In genomic region chr17:1865252-1866037, GRCh38 we compare ENCODE assay signal across 8 cellular contexts. TPM values are rescaled to one million over a fixed set of nuclear protein-coding genes. Genes with fewer than 3 reads are reported as not detected.
A peak's percentile ranks its signal among the peaks of the same experiment; 100 is the strongest.
DNase-seq lines count a peak whose midpoint lies in the region; ATAC-seq and TF ChIP-seq lines count a peak whose summit lies in the region.

No MANE protein-coding gene starts in this region.

- ATAC-seq in activated T-helper 17 cell treated with anti-CD3 and anti-CD28 coated beads, Interleukin-2, amount 50 U/mL, for 72 hours (replicated peaks) = peak; percentile 59
- ATAC-seq in left ventricle myocardium superior (peak; percentile 31), HG03520 (IDR thresholded peaks at IDR 0.05; ENCODE audit: unreplicated experiment) (no peak)

- no peak overlapping the region for H2AFZ ChIP-seq in OCI-LY1 (ENCODE audit: low read length)

- H3K9me3 Mint-ChIP-seq in activated T-helper 17 cell treated with anti-CD3 and anti-CD28 coated beads, Interleukin-2, amount 50 U/mL, for 72 hours = no peaks in the 10 kb centered on the region
- H3K9me3 Mint-ChIP-seq in mesothelial cell of epicardium = no peaks in the 10 kb centered on the region

- H3K36me3 Mint-ChIP-seq in activated T-helper 17 cell treated with anti-CD3 and anti-CD28 coated beads, Interleukin-2, amount 50 U/mL, for 72 hours (ENCODE audit: low read depth) = peaks cover 39% of the 10 kb centered on the region
- H3K36me3 Mint-ChIP-seq in mesothelial cell of epicardium = peaks cover 8% of the 10 kb centered on the region

- H3K4me2 ChIP-seq in OCI-LY1 (ENCODE audit: low read length) = no peak overlapping the region

- no peak overlapping the region for H3K27ac ChIP-seq in OCI-LY1 (ENCODE audit: low read depth, low read length, poor library complexity, severe bottlenecking)

- intact Hi-C loops in left ventricle myocardium superior (cut with micrococcal nuclease) = no loop called here

- H3K9ac ChIP-seq in OCI-LY1 (ENCODE audit: low read length) = no peak overlapping the region

- peaks cover 7% of the 10 kb centered on the region for H3K4me1 Mint-ChIP-seq in activated T-helper 17 cell treated with anti-CD3 and anti-CD28 coated beads, Interleukin-2, amount 50 U/mL, for 72 hours
- no peaks in the 10 kb centered on the region for H3K4me1 Mint-ChIP-seq in mesothelial cell of epicardium

- H3K36me3 ChIP-seq in OCI-LY1 (ENCODE audit: insufficient read depth, low read length) = peaks cover 42% of the 10 kb centered on the region; the same call in 1 of the 2 replicates

- H3K27me3 ChIP-seq in OCI-LY1 (ENCODE audit: insufficient read depth, low read length) = no peaks in the 10 kb centered on the region

- in situ Hi-C loops in ACHN (cut with HindIII; ENCODE audit: low pct_ligation_motif_present, low pct_unique_long_range_greater_than_20kb, low sequenced_read_pairs) = no loop called here

- no peaks in the 10 kb centered on the region for H3K9me2 ChIP-seq in OCI-LY1 (ENCODE audit: low read depth, low read length)

- TF ChIP-seq CTCF in GM12875 (IDR thresholded peaks at IDR 0.05; ENCODE audit: borderline replicate concordance, insufficient read depth, low read depth, low read length) (peak; percentile 57), OCI-LY1 (IDR thresholded peaks at IDR 0.05; ENCODE audit: low read length) (peak; percentile 59), mesothelial cell of epicardium (IDR thresholded peaks at IDR 0.05; ENCODE audit: unreplicated experiment) (no peak)

- no peaks in the 10 kb centered on the region for H4K20me1 ChIP-seq in OCI-LY1 (ENCODE audit: insufficient read depth, low read length)

- H3K27me3 Mint-ChIP-seq in activated T-helper 17 cell treated with anti-CD3 and anti-CD28 coated beads, Interleukin-2, amount 50 U/mL, for 72 hours = no peaks in the 10 kb centered on the region
- H3K27me3 Mint-ChIP-seq in mesothelial cell of epicardium (ENCODE audit: low read depth) = no peaks in the 10 kb centered on the region

- no peaks in the 10 kb centered on the region for H3K9me3 ChIP-seq in OCI-LY1 (ENCODE audit: low read length)

- DNase-seq in ACHN (peak; percentile 61), left ventricle myocardium superior (no peak), mesothelial cell of epicardium (ENCODE audit: low spot score in 2 of 2, unreplicated experiment in 2 of 2) (no peak)
- peak; percentile 34 to 37 for DNase-seq in stimulated activated CD4-positive, alpha-beta T cell treated with anti-CD3 and anti-CD28 coated beads, Interleukin-4, amount 100 ng/mL, for 48 hours (ENCODE audit: low read depth in 2 of 2)

- no peak overlapping the region for H3K4me3 ChIP-seq in GM12875 (ENCODE audit: low read depth, low read length)
- no peak overlapping the region for H3K4me3 ChIP-seq in OCI-LY1 (ENCODE audit: low read depth, low read length, poor library complexity, severe bottlenecking)

- no peak overlapping the region for H3K27ac Mint-ChIP-seq in activated T-helper 17 cell treated with anti-CD3 and anti-CD28 coated beads, Interleukin-2, amount 50 U/mL, for 72 hours
- no peak overlapping the region for H3K27ac Mint-ChIP-seq in mesothelial cell of epicardium

- peaks cover 7% of the 10 kb centered on the region; the same call in 1 of the 2 replicates for H3F3A ChIP-seq in OCI-LY1 (ENCODE audit: insufficient read depth, low read length)

- H3K4me1 ChIP-seq in OCI-LY1 (ENCODE audit: insufficient read depth, low read length, severe bottlenecking) = no peaks in the 10 kb centered on the region

- no peak overlapping the region for H3K4me3 Mint-ChIP-seq in activated T-helper 17 cell treated with anti-CD3 and anti-CD28 coated beads, Interleukin-2, amount 50 U/mL, for 72 hours
- no peak overlapping the region for H3K4me3 Mint-ChIP-seq in mesothelial cell of epicardium

- H3K79me2 ChIP-seq in OCI-LY1 (ENCODE audit: insufficient read depth, low read length) = no peaks in the 10 kb centered on the region

RNA-seq across cellular contexts. Expression of gene RPA1, which starts 35.6 kb away (rescaled TPM):
- 100 to 1,000 TPM; 121 to 139 TPM for total RNA-seq in activated T-helper 17 cell treated with anti-CD3 and anti-CD28 coated beads, Interleukin-2, amount 50 U/mL, for 72 hours
- total RNA-seq in left ventricle myocardium superior = 46.0 TPM
- 91.2 to 98.0 TPM (median 94.2 TPM) in 3 replicates for total RNA-seq in mesothelial cell of epicardium

RNA-seq across cellular contexts. Expression of gene SMYD4, which starts 35.7 kb away (rescaled TPM):
- 10 to 100 TPM; 19.7 to 20.2 TPM for total RNA-seq in activated T-helper 17 cell treated with anti-CD3 and anti-CD28 coated beads, Interleukin-2, amount 50 U/mL, for 72 hours
- total RNA-seq in left ventricle myocardium superior (6.9 TPM), mesothelial cell of epicardium (21.9 to 24.9 TPM (median 24.5 TPM) in 3 replicates)

Comparison
In these comparisons a context has a peak if more than half of its experiments do, and no peak if none do; other contexts are left out.
1. DNase-seq: peak in ACHN (single experiment) and stimulated activated CD4-positive, alpha-beta T cell treated with anti-CD3 and anti-CD28 coated beads, Interleukin-4, amount 100 ng/mL, for 48 hours (2 of 2); none in left ventricle myocardium superior (single experiment) and mesothelial cell of epicardium (0 of 2).